15 cellular contexts compared by ENCODE assay signal in the genomic region with DNA sequence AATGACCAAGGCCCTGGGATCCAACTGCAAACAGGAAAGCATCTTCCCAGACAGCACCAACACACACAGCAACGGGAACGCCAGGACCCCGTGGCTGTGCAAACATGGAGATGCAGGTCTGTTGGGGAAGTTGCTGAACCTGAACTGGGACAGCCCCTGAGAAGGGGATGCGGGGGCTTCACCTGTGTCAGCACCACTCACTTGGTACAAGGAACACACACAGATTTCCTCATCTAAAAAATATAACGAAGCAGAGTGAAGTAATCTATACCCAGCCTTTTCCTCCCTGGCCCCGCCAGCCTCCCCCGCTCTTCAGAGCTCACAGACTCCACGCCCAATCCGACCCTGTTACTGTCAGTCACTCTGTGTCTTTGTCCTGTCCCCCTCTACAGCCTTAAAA.
"Had no signal": no experiment of that assay in that cellular context is flagged by ENCODE, and none has a peak within 500 bp of the region (broad histone marks: within the 10 kb centered on the region; RNA-seq: fewer than 3 reads in every experiment).

No MANE protein-coding gene starts in this region.

- DNase-seq: activated CD4-positive, alpha-beta T cell treated with anti-CD3 and anti-CD28 coated beads for 1 hour; activated CD4-positive, alpha-beta T cell treated with anti-CD3 and anti-CD28 coated beads, Interleukin-2, amount 50 U/mL, for 4 hours; activated gamma-delta T cell; kidney; left ventricle myocardium inferior; mammary epithelial cell; midbrain; T1000; transverse colon; uterus had no signal

- H3K27ac ChIP-seq: cardiac muscle cell, left ventricle myocardium inferior, transverse colon, uterus had no signal

- H3K4me3 Mint-ChIP-seq: activated naive CD8-positive, alpha-beta T cell; activated T-cell treated with anti-CD3 and anti-CD28 coated beads, Interleukin-2, amount 50 U/mL, for 72 hours; nephron; stimulated activated naive CD8-positive, alpha-beta T cell treated with anti-CD3 and anti-CD28 coated beads, Interleukin-15, Interleukin-2, amounts not matched to agents 100 ng/mL and 50 ng/mL, for 24 hours had no signal

- H3K27ac Mint-ChIP-seq: activated naive CD8-positive, alpha-beta T cell; activated T-cell treated with anti-CD3 and anti-CD28 coated beads, Interleukin-2, amount 50 U/mL, for 72 hours; stimulated activated naive CD8-positive, alpha-beta T cell treated with anti-CD3 and anti-CD28 coated beads, Interleukin-15, Interleukin-2, amounts not matched to agents 100 ng/mL and 50 ng/mL, for 24 hours had no signal

- H3K36me3 Mint-ChIP-seq: activated naive CD8-positive, alpha-beta T cell had no signal

- H3K27me3 Mint-ChIP-seq: stimulated activated naive CD8-positive, alpha-beta T cell treated with anti-CD3 and anti-CD28 coated beads, Interleukin-15, Interleukin-2, amounts not matched to agents 100 ng/mL and 50 ng/mL, for 24 hours had no signal

- H3K9me3 Mint-ChIP-seq: activated T-cell treated with anti-CD3 and anti-CD28 coated beads, Interleukin-2, amount 50 U/mL, for 72 hours; nephron; stimulated activated naive CD8-positive, alpha-beta T cell treated with anti-CD3 and anti-CD28 coated beads, Interleukin-15, Interleukin-2, amounts not matched to agents 100 ng/mL and 50 ng/mL, for 24 hours had no signal
